Comparison of ENCODE assay signal across 17 cellular contexts in the genomic region with DNA sequence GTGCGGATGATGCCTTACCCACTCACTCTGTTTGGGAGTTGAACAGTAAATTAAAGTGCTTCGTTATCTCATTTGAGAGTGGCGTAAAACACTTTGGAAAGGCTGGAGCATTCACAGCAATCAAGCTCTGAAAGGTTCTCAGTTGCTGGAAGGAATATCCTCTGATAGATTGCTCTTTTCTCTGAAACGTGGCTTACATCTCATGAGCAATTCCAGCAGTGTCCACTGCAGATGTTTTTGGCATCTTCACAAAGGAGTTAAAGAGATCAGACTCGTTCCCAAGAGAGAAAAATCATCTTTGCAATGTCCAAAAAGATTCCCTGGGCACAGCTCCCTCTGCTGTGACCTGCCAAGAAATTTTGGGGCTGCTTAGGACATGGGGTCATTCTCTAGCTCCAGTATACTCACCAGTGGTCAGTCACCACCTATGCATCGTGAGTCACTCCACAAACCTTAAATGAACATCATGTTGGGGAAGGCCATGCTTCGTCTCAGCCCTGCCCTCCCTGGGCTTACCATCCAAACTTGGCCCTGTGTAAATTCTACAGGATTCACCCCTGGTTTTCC. TPM values are rescaled to one million over a fixed set of nuclear protein-coding genes. Genes with fewer than 3 reads are reported as not detected.
"Had no signal": no experiment of that assay in that cellular context is flagged by ENCODE, and none has a peak within 500 bp of the region (broad histone marks: within the 10 kb centered on the region; RNA-seq: fewer than 3 reads in every experiment).

No MANE protein-coding gene starts in this region.

RNA-seq across cellular contexts. Expression of a gene that starts 46.9 kb away (rescaled TPM):
- total RNA-seq: activated CD4-positive, alpha-beta memory T cell treated with anti-CD3 and anti-CD28 coated beads, Interleukin-2, amount 10 ng/mL, durations not matched to agents 7 days and 5 days; activated CD4-positive, alpha-beta T cell treated with anti-CD3 and anti-CD28 coated beads for 36 hours; activated CD4-positive, alpha-beta T cell treated with anti-CD3 and anti-CD28 coated beads, Interleukin-2, amount 10 ng/mL, durations not matched to agents 7 days and 5 days; activated CD8-positive, alpha-beta memory T cell treated with anti-CD3 and anti-CD28 coated beads, Interleukin-2, amount 10 ng/mL, durations not matched to agents 7 days and 5 days; activated CD8-positive, alpha-beta T cell treated with anti-CD3 and anti-CD28 coated beads, Interleukin-2, amount 10 ng/mL, durations not matched to agents 7 days and 5 days; activated naive CD8-positive, alpha-beta T cell treated with anti-CD3 and anti-CD28 coated beads, Interleukin-2, amount 10 ng/mL, durations not matched to agents 7 days and 5 days; activated T-helper 2 cell treated with anti-CD3 and anti-CD28 coated beads, Interferon-gamma antibody, Interleukin-2, Interleukin-4, amounts not matched to agents 10 μg/mL and 5 μg/mL and 100 μg/mL, durations not matched to agents 14 hours and 24 hours and 36 hours; astrocyte; bronchial epithelial cell; cardiac muscle cell; chondrocyte; T-cell; T-helper 1 cell treated with Interleukin-12 subunit alpha and Interleukin-12 subunit beta and Interleukin-4 antibody, amounts not matched to agents 30 ng/mL and 1 ng/mL, for 36 hours; T-helper 17 cell; T-helper 2 cell treated with Interferon-gamma antibody and Interleukin-4, amounts not matched to agents 100 ng/mL and 5 ng/mL, for 36 hours; WTC11 had no signal
- polyA plus RNA-seq: adipose tissue had no signal
